Comparison of ENCODE assay signal across 12 cellular contexts in genomic region chr4:146310319-146311021, GRCh38.
DNase-seq lines count a peak whose midpoint lies in the region; ATAC-seq lines count a peak whose summit lies in the region.
"Had no signal": no experiment of that assay in that cellular context is flagged by ENCODE, and none has a peak within 500 bp of the region (broad histone marks: within the 10 kb centered on the region; RNA-seq: fewer than 3 reads in every experiment).

No MANE protein-coding gene starts in this region.

- H3K4me1 Mint-ChIP-seq in stimulated activated effector memory CD8-positive, alpha-beta T cell treated with anti-CD3 and anti-CD28 coated beads, Interleukin-12 subunit alpha, Interleukin-12 subunit beta, amount 100 ng/mL, for 72 hours: no peaks in the 10 kb centered on the region

- H3K9me3 Mint-ChIP-seq in stimulated activated effector memory CD8-positive, alpha-beta T cell treated with anti-CD3 and anti-CD28 coated beads, Interleukin-12 subunit alpha, Interleukin-12 subunit beta, amount 100 ng/mL, for 72 hours: no peaks in the 10 kb centered on the region
- H3K9me3 Mint-ChIP-seq: stimulated activated naive B cell treated with anti-CD40 and anti-IgM and Interleukin-4, amounts not matched to agents 10 μg/mL and 1 μg/mL and 100 μg/mL, for 72 hours had no signal

- no peak overlapping the region for H3K27ac Mint-ChIP-seq in stimulated activated effector memory CD8-positive, alpha-beta T cell treated with anti-CD3 and anti-CD28 coated beads, Interleukin-12 subunit alpha, Interleukin-12 subunit beta, amount 100 ng/mL, for 72 hours
- H3K27ac Mint-ChIP-seq: stimulated activated naive B cell treated with anti-CD40 and anti-IgM and Interleukin-4, amounts not matched to agents 10 μg/mL and 1 μg/mL and 100 μg/mL, for 72 hours had no signal

- ATAC-seq in GM18517 (IDR thresholded peaks at IDR 0.05; ENCODE audit: unreplicated experiment) (peak; percentile 95), GM21360 (IDR thresholded peaks at IDR 0.05; ENCODE audit: unreplicated experiment) (peak; percentile 84), HG02870 (IDR thresholded peaks at IDR 0.05; ENCODE audit: unreplicated experiment) (peak; percentile 93), HG03439 (IDR thresholded peaks at IDR 0.05; ENCODE audit: unreplicated experiment) (peak; percentile 89)
- no peak for ATAC-seq in stimulated activated effector memory CD8-positive, alpha-beta T cell treated with anti-CD3 and anti-CD28 coated beads, Interleukin-12 subunit alpha, Interleukin-12 subunit beta, amount 100 ng/mL, for 72 hours
- ATAC-seq: stimulated activated naive B cell treated with anti-CD40 and anti-IgM and Interleukin-4, amounts not matched to agents 10 μg/mL and 1 μg/mL and 100 μg/mL, for 72 hours had no signal

- no peaks in the 10 kb centered on the region for H3K36me3 Mint-ChIP-seq in stimulated activated effector memory CD8-positive, alpha-beta T cell treated with anti-CD3 and anti-CD28 coated beads, Interleukin-12 subunit alpha, Interleukin-12 subunit beta, amount 100 ng/mL, for 72 hours

- DNase-seq in stimulated activated effector memory CD8-positive, alpha-beta T cell treated with anti-CD3 and anti-CD28 coated beads, Interleukin-12 subunit alpha, Interleukin-12 subunit beta, amount 100 ng/mL, for 72 hours (ENCODE audit: low spot score in 2 of 2): no peak
- no peak for DNase-seq in NCI-H2081 (lab: John Stamatoyannopoulos, UW)
- no peak for DNase-seq in NCI-H526 treated with DMSO at 0.1 percent for 48 hours (lab: John Stamatoyannopoulos, UW)
- DNase-seq in Kasumi-1 (lab: John Stamatoyannopoulos, UW): no peak
- DNase-seq: NCI-H1105; posterior cingulate gyrus; stimulated activated CD4-positive, alpha-beta T cell treated with anti-CD3 and anti-CD28 coated beads, Interleukin-1b, Interleukin-23, amount 100 ng/mL, for 48 hours; stimulated activated naive B cell treated with anti-CD40 and anti-IgM and Interleukin-4, amounts not matched to agents 10 μg/mL and 1 μg/mL and 100 μg/mL, for 72 hours had no signal

- no peak overlapping the region for H3K4me3 Mint-ChIP-seq in stimulated activated effector memory CD8-positive, alpha-beta T cell treated with anti-CD3 and anti-CD28 coated beads, Interleukin-12 subunit alpha, Interleukin-12 subunit beta, amount 100 ng/mL, for 72 hours
- H3K4me3 Mint-ChIP-seq: stimulated activated naive B cell treated with anti-CD40 and anti-IgM and Interleukin-4, amounts not matched to agents 10 μg/mL and 1 μg/mL and 100 μg/mL, for 72 hours had no signal
